11 cellular contexts compared by ENCODE assay signal in the genomic region with DNA sequence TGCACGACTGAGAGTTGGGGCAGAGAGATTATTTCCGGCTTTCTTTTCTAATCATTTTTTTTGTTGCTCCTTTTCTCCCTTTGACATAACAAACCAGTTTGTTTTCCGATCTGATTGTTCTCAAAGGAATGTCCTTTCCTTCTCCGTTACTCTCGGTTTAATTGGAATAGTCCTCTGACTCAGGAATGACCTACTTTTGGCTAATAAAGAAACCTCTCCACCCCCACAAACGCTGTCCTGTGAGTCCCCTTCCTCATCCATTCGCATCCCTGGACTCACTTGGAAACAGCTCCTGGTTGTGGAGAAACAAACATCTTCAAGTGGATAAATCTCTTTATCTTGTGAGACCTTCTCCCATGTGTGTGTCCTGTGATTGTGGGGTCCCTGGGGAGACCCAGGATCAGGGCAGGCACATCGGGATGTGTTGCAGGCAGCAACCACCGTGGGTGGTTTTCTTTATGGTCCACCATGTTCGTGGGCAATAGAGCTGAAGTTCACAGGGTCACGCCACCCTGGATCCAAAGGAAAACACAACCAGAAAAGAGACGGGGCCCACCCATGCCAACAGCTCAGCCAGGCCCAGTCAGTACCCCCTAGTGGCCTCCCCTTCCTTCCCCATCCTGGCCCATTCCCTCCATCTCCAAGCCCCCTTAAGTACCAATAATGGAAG. TPM values are rescaled to one million over a fixed set of nuclear protein-coding genes. Genes with fewer than 3 reads are reported as not detected.
A peak's percentile ranks its signal among the peaks of the same experiment; 100 is the strongest.
DNase-seq lines count a peak whose midpoint lies in the region; TF ChIP-seq lines count a peak whose summit lies in the region.
"Had no signal": no experiment of that assay in that cellular context is flagged by ENCODE, and none has a peak within 500 bp of the region (broad histone marks: within the 10 kb centered on the region; RNA-seq: fewer than 3 reads in every experiment).

No MANE protein-coding gene starts in this region.

- no peaks in the 10 kb centered on the region for H3K27me3 Mint-ChIP-seq in activated naive CD8-positive, alpha-beta T cell
- H3K27me3 Mint-ChIP-seq: stimulated activated naive CD8-positive, alpha-beta T cell treated with anti-CD3 and anti-CD28 coated beads, Interleukin-15, Interleukin-2, amounts not matched to agents 100 ng/mL and 50 ng/mL, for 24 hours had no signal

- no peak for TF ChIP-seq EP300 in stomach (IDR thresholded peaks at IDR 0.05)

- intact Hi-C loops in stomach (cut with DNase I; ENCODE audit: low total_unique reads) (no loop called here), colonic mucosa (cut with DNase I) (loop anchor here (10.0 kb wide), 1 partner anchor 78 kb away; no protein-coding TSS in a partner anchor)

- H3K4me1 ChIP-seq in stomach (peaks cover 2 to 57% (median 19%) of the 10 kb centered on the region in 4 donors), colonic mucosa (no peaks in the 10 kb centered on the region)

- no peak overlapping the region for H3K4me3 ChIP-seq in stomach
- no peak overlapping the region for H3K4me3 ChIP-seq in colonic mucosa
- H3K4me3 ChIP-seq: cardiac muscle cell had no signal

- no peaks in the 10 kb centered on the region for H3K9me3 ChIP-seq in stomach
- no peaks in the 10 kb centered on the region for H3K9me3 ChIP-seq in colonic mucosa

- H3K9me3 Mint-ChIP-seq in activated naive CD8-positive, alpha-beta T cell (ENCODE audit: low read depth), result no peaks in the 10 kb centered on the region
- H3K9me3 Mint-ChIP-seq: stimulated activated naive CD8-positive, alpha-beta T cell treated with anti-CD3 and anti-CD28 coated beads, Interleukin-15, Interleukin-2, amounts not matched to agents 100 ng/mL and 50 ng/mL, for 24 hours had no signal

- H3K9ac ChIP-seq in colonic mucosa (ENCODE audit: low read depth in 2 of 2, low read length in 2 of 2), result no peak overlapping the region

- H3K36me3 Mint-ChIP-seq in activated naive CD8-positive, alpha-beta T cell, result no peaks in the 10 kb centered on the region

- H3K4me3 Mint-ChIP-seq in activated naive CD8-positive, alpha-beta T cell, result no peak overlapping the region
- H3K4me3 Mint-ChIP-seq: stimulated activated naive CD8-positive, alpha-beta T cell treated with anti-CD3 and anti-CD28 coated beads, Interleukin-15, Interleukin-2, amounts not matched to agents 100 ng/mL and 50 ng/mL, for 24 hours had no signal

- no peak for TF ChIP-seq CTCF in stomach (IDR thresholded peaks at IDR 0.05)
- no peak for TF ChIP-seq CTCF in colonic mucosa (IDR thresholded peaks at IDR 0.05)

- H3K27ac Mint-ChIP-seq in activated naive CD8-positive, alpha-beta T cell, result peak overlapping the region; percentile 46

- H3K27ac ChIP-seq in stomach (no peak overlapping the region), colonic mucosa (no peak overlapping the region)
- H3K27ac ChIP-seq: cardiac muscle cell had no signal

- peaks cover 64% of the 10 kb centered on the region for H3K4me1 Mint-ChIP-seq in activated naive CD8-positive, alpha-beta T cell (ENCODE audit: low read depth)

- H3K36me3 ChIP-seq in stomach (no peaks in the 10 kb centered on the region), colonic mucosa (no peaks in the 10 kb centered on the region)
- H3K36me3 ChIP-seq: cardiac muscle cell had no signal

- 51 to 69% (median 53%) methylated on average over 12 of the region's 12 CpGs for WGBS in stomach, 5 donors

- DNase-seq in HT1080 (ENCODE audit: low read depth) (peak; percentile 46), iPS-NIHi7 (ENCODE audit: extremely low spot score) (peak; percentile 19), stomach (peak; percentile 11), colonic mucosa (no peak), Kasumi-1 (lab: John Stamatoyannopoulos, UW) (no peak)
- DNase-seq in stimulated activated CD4-positive, alpha-beta T cell treated with anti-CD3 and anti-CD28 coated beads, Interleukin-4, amount 100 ng/mL, for 1 hour, result no peak
- DNase-seq: MM.1S, NCI-H774 had no signal

- no peak for TF ChIP-seq POLR2A in stomach (IDR thresholded peaks at IDR 0.05)

- H3K27me3 ChIP-seq in stomach, result no peaks in the 10 kb centered on the region
- no peaks in the 10 kb centered on the region for H3K27me3 ChIP-seq in colonic mucosa
- H3K27me3 ChIP-seq: cardiac muscle cell had no signal

RNA-seq across cellular contexts. Expression of a gene that starts 45.2 kb away (rescaled TPM):
- total RNA-seq in HT1080 (2014; rRNA removed; shearing (Covaris generic)), result 40.9 and 43.9 TPM in 2 replicates
- polyA plus RNA-seq in HT1080 (2015; cell fraction: cytosol; rRNA removed), result 67.1 and 68.4 TPM in 2 replicates
- polyA plus RNA-seq in HT1080 (2015; cell fraction: nucleus; rRNA removed), result 39.9 and 52.2 TPM in 2 replicates
- 10 to 100 TPM; 24.5 to 76.8 (median 35.6) TPM for total RNA-seq in stomach
- 10 to 100 TPM in 2 of 3 donors, 1 to 10 TPM in 1; 6.0 to 18.9 (median 18.3) TPM for polyA plus RNA-seq in stomach
- 10 to 100 TPM; 77.8 to 83.4 TPM for total RNA-seq in colonic mucosa

Comparison
In these comparisons a context has a peak if more than half of its experiments do, and no peak if none do; other contexts are left out.
1. DNase-seq: peak in HT1080 (single experiment), iPS-NIHi7 (single experiment) and stomach (single experiment); none in stimulated activated CD4-positive, alpha-beta T cell treated with anti-CD3 and anti-CD28 coated beads, Interleukin-4, amount 100 ng/mL, for 1 hour (single experiment), colonic mucosa (single experiment) and Kasumi-1 (0 of 2).